In the genomic region with DNA sequence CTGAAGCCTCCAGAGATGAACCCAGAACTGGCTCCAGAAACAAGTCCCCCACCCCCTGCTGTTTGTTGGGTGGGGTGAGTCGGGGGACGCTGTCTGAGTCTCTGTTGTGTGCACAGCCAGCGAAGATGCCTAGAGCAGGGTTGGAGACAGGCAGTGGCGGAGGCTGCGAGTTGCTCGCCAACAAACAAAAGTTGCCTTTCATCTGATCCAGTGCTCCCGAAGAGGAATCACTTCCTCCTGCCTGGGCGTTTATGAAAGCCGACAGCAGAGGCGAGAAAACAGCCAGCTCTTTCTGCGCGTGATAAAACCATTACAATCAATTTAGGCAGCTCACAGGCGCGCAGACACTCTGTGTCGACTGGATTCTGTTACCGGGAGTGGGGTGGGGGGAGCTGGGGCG, we compare ENCODE assay signal across 11 cellular contexts.
DNase-seq lines count a peak whose midpoint lies in the region; ATAC-seq and TF ChIP-seq lines count a peak whose summit lies in the region.
"Had no signal": no experiment of that assay in that cellular context is flagged by ENCODE, and none has a peak within 500 bp of the region (broad histone marks: within the 10 kb centered on the region; RNA-seq: fewer than 3 reads in every experiment).

No MANE protein-coding gene starts in this region.

- intact Hi-C loops in posterior cingulate gyrus (cut with DNase I) = no loop called here

- peak; percentile 24 for DNase-seq in AG08395 (ENCODE audit: low spot score)
- DNase-seq in NCI-H2196 treated with DMSO at 0.1 percent for 48 hours (lab: John Stamatoyannopoulos, UW; ENCODE audit: unreplicated experiment) = peak; percentile 55
- peak in 1 of 2 donors; percentile 45 for DNase-seq in foreskin fibroblast
- DNase-seq in posterior cingulate gyrus = peak in 8 of 10 donors; percentile 19 to 89 (median 40)
- no peak for DNase-seq in activated T-cell treated with anti-CD3 and anti-CD28 coated beads, Interleukin-2, amount 50 U/mL, for 1 hour
- no peak for DNase-seq in HPDE6-E6E7 (ENCODE audit: extremely low spot score)
- DNase-seq: activated gamma-delta T cell; CD4-positive, CD25-positive, alpha-beta regulatory T cell had no signal

- no peak for ATAC-seq in HG02588 (IDR thresholded peaks at IDR 0.05; ENCODE audit: unreplicated experiment)
- ATAC-seq in GM19463 (IDR thresholded peaks at IDR 0.05; ENCODE audit: unreplicated experiment) = no peak
- ATAC-seq: natural killer cell treated with Interleukin-12 subunit alpha and Interleukin-12 subunit beta and Interleukin-15 and Interleukin-18, amount 100 ng/mL, for 72 hours had no signal

- no peak for TF ChIP-seq CTCF in foreskin fibroblast (IDR thresholded peaks at IDR 0.05; ENCODE audit: low read depth, low read length)

- peak overlapping the region; percentile 19 to 31 for H3K4me3 ChIP-seq in foreskin fibroblast (ENCODE audit: low read depth in 1 of 2, low read length in 2 of 2)

Comparison
In these comparisons a context has a peak if more than half of its experiments do, and no peak if none do; other contexts are left out.
1. DNase-seq: peak in AG08395 (single experiment), NCI-H2196 treated with DMSO at 0.1 percent for 48 hours (single experiment) and posterior cingulate gyrus (8 of 10); none in activated T-cell treated with anti-CD3 and anti-CD28 coated beads, Interleukin-2, amount 50 U/mL, for 1 hour (single experiment) and HPDE6-E6E7 (single experiment).